22 cellular contexts compared by ENCODE assay signal in genomic region chr2:15750822-15751221, GRCh38.
"Had no signal": no experiment of that assay in that cellular context is flagged by ENCODE, and none has a peak within 500 bp of the region (broad histone marks: within the 10 kb centered on the region; RNA-seq: fewer than 3 reads in every experiment).

No MANE protein-coding gene starts in this region.

- H3K27me3 ChIP-seq: colonic mucosa, esophagus squamous epithelium, gastroesophageal sphincter, neutrophil, sigmoid colon, upper lobe of left lung, uterus had no signal

- H3K36me3 ChIP-seq: colonic mucosa, esophagus squamous epithelium, gastroesophageal sphincter, neutrophil, sigmoid colon, thoracic aorta, upper lobe of left lung, uterus had no signal

- DNase-seq: cerebellar nuclear complex; colonic mucosa; effector CD8-positive, alpha-beta T cell; esophagus squamous epithelium; foreskin fibroblast; glutamatergic neuron; immature natural killer cell; left colon; midbrain; sigmoid colon; stimulated activated CD4-positive, alpha-beta T cell treated with anti-CD3 and anti-CD28 coated beads, Interleukin-2, amount 100 ng/mL, for 24 hours; stimulated activated CD4-positive, alpha-beta T cell treated with anti-CD3 and anti-CD28 coated beads, Interleukin-4, amount 100 ng/mL, for 4 hours; stimulated activated naive B cell treated with anti-CD40 and anti-IgM and Interleukin-4, amounts not matched to agents 10 μg/mL and 1 μg/mL and 100 μg/mL, for 72 hours; stimulated activated naive CD8-positive, alpha-beta T cell treated with anti-CD3 and anti-CD28 coated beads, Interleukin-15, amount 100 ng/mL, for 72 hours; substantia nigra; uterus had no signal

- H3K9me3 ChIP-seq: colonic mucosa, esophagus squamous epithelium, neutrophil, sigmoid colon, thoracic aorta, upper lobe of left lung, uterus had no signal

- H3K9me3 Mint-ChIP-seq: immature natural killer cell; stimulated activated naive B cell treated with anti-CD40 and anti-IgM and Interleukin-4, amounts not matched to agents 10 μg/mL and 1 μg/mL and 100 μg/mL, for 72 hours; stimulated activated naive CD8-positive, alpha-beta T cell treated with anti-CD3 and anti-CD28 coated beads, Interleukin-15, amount 100 ng/mL, for 72 hours had no signal

- H3K4me1 Mint-ChIP-seq: immature natural killer cell; stimulated activated naive B cell treated with anti-CD40 and anti-IgM and Interleukin-4, amounts not matched to agents 10 μg/mL and 1 μg/mL and 100 μg/mL, for 72 hours; stimulated activated naive CD8-positive, alpha-beta T cell treated with anti-CD3 and anti-CD28 coated beads, Interleukin-15, amount 100 ng/mL, for 72 hours had no signal

- H3K4me3 ChIP-seq: colonic mucosa, esophagus squamous epithelium, gastroesophageal sphincter, sigmoid colon, skin epidermis, thoracic aorta, upper lobe of left lung, uterus had no signal

- ATAC-seq: gastroesophageal sphincter; left colon; natural killer cell treated with Interleukin-12 subunit alpha and Interleukin-12 subunit beta and Interleukin-15 and Interleukin-18, amount 100 ng/mL, for 72 hours; stimulated activated naive B cell treated with anti-CD40 and anti-IgM and Interleukin-4, amounts not matched to agents 10 μg/mL and 1 μg/mL and 100 μg/mL, for 72 hours; stimulated activated naive CD8-positive, alpha-beta T cell treated with anti-CD3 and anti-CD28 coated beads, Interleukin-15, amount 100 ng/mL, for 72 hours had no signal

- H3K27ac Mint-ChIP-seq: immature natural killer cell; natural killer cell treated with Interleukin-12 subunit alpha and Interleukin-12 subunit beta and Interleukin-15 and Interleukin-18, amount 100 ng/mL, for 72 hours; stimulated activated naive B cell treated with anti-CD40 and anti-IgM and Interleukin-4, amounts not matched to agents 10 μg/mL and 1 μg/mL and 100 μg/mL, for 72 hours had no signal

- H3K4me3 Mint-ChIP-seq: immature natural killer cell; natural killer cell treated with Interleukin-12 subunit alpha and Interleukin-12 subunit beta and Interleukin-15 and Interleukin-18, amount 100 ng/mL, for 72 hours; stimulated activated naive B cell treated with anti-CD40 and anti-IgM and Interleukin-4, amounts not matched to agents 10 μg/mL and 1 μg/mL and 100 μg/mL, for 72 hours; stimulated activated naive CD8-positive, alpha-beta T cell treated with anti-CD3 and anti-CD28 coated beads, Interleukin-15, amount 100 ng/mL, for 72 hours had no signal

- H3K36me3 Mint-ChIP-seq: immature natural killer cell; natural killer cell treated with Interleukin-12 subunit alpha and Interleukin-12 subunit beta and Interleukin-15 and Interleukin-18, amount 100 ng/mL, for 72 hours; stimulated activated naive B cell treated with anti-CD40 and anti-IgM and Interleukin-4, amounts not matched to agents 10 μg/mL and 1 μg/mL and 100 μg/mL, for 72 hours had no signal

- H3K27ac ChIP-seq: colonic mucosa, neutrophil, skin epidermis, upper lobe of left lung had no signal

- H3K4me1 ChIP-seq: colonic mucosa, uterus had no signal
